ENCODE assay signal across 2 cellular contexts in genomic region chr6:45493761-45494160, GRCh38.
TF ChIP-seq lines count a peak whose summit lies in the region.

No MANE protein-coding gene starts in this region.

TF ChIP-seq in IMR-90, 13 proteins besides CTCF, POLR2A, EP300 and RAD21:
- TF ChIP-seq MAZ (IDR thresholded peaks at IDR 0.05; ENCODE audit: borderline replicate concordance, low read depth, low read length) (no peak), SMC3 (IDR thresholded peaks at IDR 0.05; ENCODE audit: low read depth, low read length) (no peak), RCOR1 (IDR thresholded peaks at IDR 0.05; ENCODE audit: insufficient replicate concordance, low read length) (no peak), BHLHE40 (IDR thresholded peaks at IDR 0.05; ENCODE audit: low read depth, low read length) (no peak), ELK1 (IDR thresholded peaks at IDR 0.05; ENCODE audit: borderline replicate concordance, low read depth, low read length) (no peak), RFX5 (IDR thresholded peaks at IDR 0.05; ENCODE audit: low read depth, low read length) (no peak), MXI1 (IDR thresholded peaks at IDR 0.05; ENCODE audit: borderline replicate concordance, low read depth, low read length) (no peak), NFE2L2 (IDR thresholded peaks at IDR 0.05; ENCODE audit: low read depth, low read length) (no peak)
- TF ChIP-seq, protein P1, sequence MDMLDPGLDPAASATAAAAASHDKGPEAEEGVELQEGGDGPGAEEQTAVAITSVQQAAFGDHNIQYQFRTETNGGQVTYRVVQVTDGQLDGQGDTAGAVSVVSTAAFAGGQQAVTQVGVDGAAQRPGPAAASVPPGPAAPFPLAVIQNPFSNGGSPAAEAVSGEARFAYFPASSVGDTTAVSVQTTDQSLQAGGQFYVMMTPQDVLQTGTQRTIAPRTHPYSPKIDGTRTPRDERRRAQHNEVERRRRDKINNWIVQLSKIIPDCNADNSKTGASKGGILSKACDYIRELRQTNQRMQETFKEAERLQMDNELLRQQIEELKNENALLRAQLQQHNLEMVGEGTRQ (IDR thresholded peaks at IDR 0.05; ENCODE audit: low read depth, low read length) = no peak

TF ChIP-seq in K562, 482 proteins besides CTCF, POLR2A, EP300 and RAD21 (continued from another document):
- TF ChIP-seq, protein P2, sequence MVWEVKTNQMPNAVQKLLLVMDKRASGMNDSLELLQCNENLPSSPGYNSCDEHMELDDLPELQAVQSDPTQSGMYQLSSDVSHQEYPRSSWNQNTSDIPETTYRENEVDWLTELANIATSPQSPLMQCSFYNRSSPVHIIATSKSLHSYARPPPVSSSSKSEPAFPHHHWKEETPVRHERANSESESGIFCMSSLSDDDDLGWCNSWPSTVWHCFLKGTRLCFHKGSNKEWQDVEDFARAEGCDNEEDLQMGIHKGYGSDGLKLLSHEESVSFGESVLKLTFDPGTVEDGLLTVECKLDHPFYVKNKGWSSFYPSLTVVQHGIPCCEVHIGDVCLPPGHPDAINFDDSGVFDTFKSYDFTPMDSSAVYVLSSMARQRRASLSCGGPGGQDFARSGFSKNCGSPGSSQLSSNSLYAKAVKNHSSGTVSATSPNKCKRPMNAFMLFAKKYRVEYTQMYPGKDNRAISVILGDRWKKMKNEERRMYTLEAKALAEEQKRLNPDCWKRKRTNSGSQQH (CRISPR knock-in tag; IDR thresholded peaks at IDR 0.05) = no peak
